12 cellular contexts compared by ENCODE assay signal in the genomic region with DNA sequence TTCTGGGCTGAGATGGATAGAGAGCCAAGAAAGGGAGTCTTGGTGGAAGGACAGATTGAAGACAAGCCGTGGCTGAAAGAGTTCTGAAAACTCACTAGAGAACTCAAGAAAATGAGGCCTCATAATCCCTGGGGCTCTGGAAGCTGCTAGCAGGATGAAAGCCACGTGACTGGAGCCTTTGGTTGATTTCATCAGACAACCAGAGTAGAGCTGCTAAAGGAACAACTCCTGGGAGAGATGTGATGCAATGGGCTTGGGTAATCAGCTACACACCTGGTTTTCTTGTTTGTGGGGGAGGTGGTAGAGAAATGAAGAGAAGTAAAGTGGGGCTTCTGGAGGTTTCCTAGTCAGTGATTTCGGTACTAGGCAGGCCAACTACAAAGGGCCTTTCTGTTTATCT. TPM values are rescaled to one million over a fixed set of nuclear protein-coding genes. Genes with fewer than 3 reads are reported as not detected.
A peak's percentile ranks its signal among the peaks of the same experiment; 100 is the strongest.
DNase-seq lines count a peak whose midpoint lies in the region; ATAC-seq and TF ChIP-seq lines count a peak whose summit lies in the region.
"Had no signal": no experiment of that assay in that cellular context is flagged by ENCODE, and none has a peak within 500 bp of the region (broad histone marks: within the 10 kb centered on the region; RNA-seq: fewer than 3 reads in every experiment).

No MANE protein-coding gene starts in this region.

- no peaks in the 10 kb centered on the region for H3K27me3 Mint-ChIP-seq in CD4-positive, CD25-positive, alpha-beta regulatory T cell
- H3K27me3 Mint-ChIP-seq in activated T-helper 1 cell treated with anti-CD3 and anti-CD28 coated beads, Interleukin-12 subunit alpha, Interleukin-12 subunit beta, Interleukin-2, Interleukin-4 antibody, amounts not matched to agents 30 ng/mL and 10 ng/mL and 1 ng/mL, durations not matched to agents 14 hours and 24 hours and 36 hours (ENCODE audit: insufficient read depth) = no peaks in the 10 kb centered on the region

- H4K5ac ChIP-seq in IMR-90 (ENCODE audit: low read depth, low read length) = no peak overlapping the region

- BruUV-seq in IMR-90 (replicated peaks; lab: Mats Ljungman, UMichigan) = no TSS peak

- H3K4ac ChIP-seq in IMR-90 (ENCODE audit: low read depth, low read length) = no peak overlapping the region

- WGBS in IMR-90 (ENCODE audit: extremely low coverage in 2 of 2, insufficient read length in 1 of 2), 2 experiments = 100% methylated on average over 1 of the region's 3 CpGs; no CpG with 5 or more reads in 1 of the 2 experiments
- WGBS in right lobe of liver (ENCODE audit: insufficient coverage, low coverage, low lambda C conversion rate, missing lambda C conversion rate) = 51% methylated on average over 3 of the region's 3 CpGs

- no peaks in the 10 kb centered on the region for H3K9me3 Mint-ChIP-seq in CD4-positive, CD25-positive, alpha-beta regulatory T cell
- no peaks in the 10 kb centered on the region for H3K9me3 Mint-ChIP-seq in activated T-helper 1 cell treated with anti-CD3 and anti-CD28 coated beads, Interleukin-12 subunit alpha, Interleukin-12 subunit beta, Interleukin-2, Interleukin-4 antibody, amounts not matched to agents 30 ng/mL and 10 ng/mL and 1 ng/mL, durations not matched to agents 14 hours and 24 hours and 36 hours

- no peak overlapping the region for H3K9ac ChIP-seq in IMR-90 (ENCODE audit: low read depth, low read length)
- H3K9ac ChIP-seq: parathyroid adenoma had no signal

- H3K56ac ChIP-seq in IMR-90 (ENCODE audit: extremely low read depth, insufficient read depth, low read length) = no peak overlapping the region

- H2AK5ac ChIP-seq in IMR-90 (ENCODE audit: low read depth, low read length) = no peak overlapping the region

- peaks cover 9% of the 10 kb centered on the region; the same call in 1 of the 2 replicates for H3K9me1 ChIP-seq in IMR-90 (ENCODE audit: insufficient read depth, low read length)

- ATAC-seq in CD4-positive, CD25-positive, alpha-beta regulatory T cell (ENCODE audit: low read depth in 2 of 2) = no peak
- no peak for ATAC-seq in IMR-90 (ENCODE audit: low read depth)
- ATAC-seq in right lobe of liver = peak; percentile 86 to 97 (median 90)
- no peak for ATAC-seq in GM21529 (IDR thresholded peaks at IDR 0.05; ENCODE audit: unreplicated experiment)
- no peak for ATAC-seq in HG02852 (IDR thresholded peaks at IDR 0.05; ENCODE audit: unreplicated experiment)

- peaks cover 13% of the 10 kb centered on the region; the same call in 1 of the 2 replicates for H4K20me1 ChIP-seq in IMR-90 (ENCODE audit: insufficient read depth, low read length)

- no peak overlapping the region for H2AK9ac ChIP-seq in IMR-90 (replicated peaks; ENCODE audit: low read depth, low read length, poor library complexity)

- POLR2A ChIA-PET in IMR-90 (lab: Charles Lee; ENCODE audit: unreplicated experiment) = no interaction called here

- no peaks in the 10 kb centered on the region for H3K4me1 ChIP-seq in CD4-positive, CD25-positive, alpha-beta regulatory T cell (ENCODE audit: control insufficient read depth, insufficient read depth, low read length, poor library complexity, severe bottlenecking)
- peaks cover 5% of the 10 kb centered on the region; the same call in 1 of the 2 replicates for H3K4me1 ChIP-seq in IMR-90 (ENCODE audit: control insufficient read depth, insufficient read depth, low read length)
- peaks cover 0 to 11% (median 2%) of the 10 kb centered on the region in 4 donors for H3K4me1 ChIP-seq in right lobe of liver
- H3K4me1 ChIP-seq: parathyroid adenoma had no signal

- H3K4me2 ChIP-seq in IMR-90 (ENCODE audit: low read depth, low read length) = no peak overlapping the region

- H3K79me1 ChIP-seq in IMR-90 (ENCODE audit: low read depth in 1 of 2, low read length in 2 of 2) = peaks cover 6 to 44% of the 10 kb centered on the region in 2 experiments; a peak in 2 of 4 replicates

- no peak overlapping the region for H2BK20ac ChIP-seq in IMR-90 (ENCODE audit: low read depth, low read length)

- H3K23ac ChIP-seq in IMR-90 (ENCODE audit: low read depth, low read length) = no peak overlapping the region

- no peak overlapping the region for H2BK15ac ChIP-seq in IMR-90 (ENCODE audit: low read depth, low read length)

- CTCF ChIA-PET in IMR-90 (lab: Yijun Ruan, JAX) = no interaction called here

- peak overlapping the region in 2 of 3 donors; percentile 22 to 69 for H3K27ac Mint-ChIP-seq in CD4-positive, CD25-positive, alpha-beta regulatory T cell
- no peak overlapping the region for H3K27ac Mint-ChIP-seq in activated T-helper 1 cell treated with anti-CD3 and anti-CD28 coated beads, Interleukin-12 subunit alpha, Interleukin-12 subunit beta, Interleukin-2, Interleukin-4 antibody, amounts not matched to agents 30 ng/mL and 10 ng/mL and 1 ng/mL, durations not matched to agents 14 hours and 24 hours and 36 hours

- no peaks in the 10 kb centered on the region for H3K27me3 ChIP-seq in CD4-positive, CD25-positive, alpha-beta regulatory T cell (ENCODE audit: control insufficient read depth, insufficient read depth, low read length)
- H3K27me3 ChIP-seq in IMR-90 (ENCODE audit: control insufficient read depth, insufficient read depth, low read length) (no peaks in the 10 kb centered on the region), right lobe of liver (no peaks in the 10 kb centered on the region)
- H3K27me3 ChIP-seq: tibial nerve had no signal

- H3K4me3 Mint-ChIP-seq in CD4-positive, CD25-positive, alpha-beta regulatory T cell = no peak overlapping the region
- no peak overlapping the region for H3K4me3 Mint-ChIP-seq in activated T-helper 1 cell treated with anti-CD3 and anti-CD28 coated beads, Interleukin-12 subunit alpha, Interleukin-12 subunit beta, Interleukin-2, Interleukin-4 antibody, amounts not matched to agents 30 ng/mL and 10 ng/mL and 1 ng/mL, durations not matched to agents 14 hours and 24 hours and 36 hours

- no peak overlapping the region for H2AFZ ChIP-seq in IMR-90 (replicated peaks; ENCODE audit: low read length, poor library complexity)
- H2AFZ ChIP-seq: parathyroid adenoma had no signal

- peaks cover 56% of the 10 kb centered on the region for H3K36me3 ChIP-seq in CD4-positive, CD25-positive, alpha-beta regulatory T cell (ENCODE audit: control insufficient read depth, insufficient read depth, low read length)
- H3K36me3 ChIP-seq in IMR-90 (ENCODE audit: control insufficient read depth, insufficient read depth, low read length) (peaks cover 55% of the 10 kb centered on the region), right lobe of liver (peaks cover 0 to 55% (median 4%) of the 10 kb centered on the region in 4 donors)

- no peak overlapping the region for H4K8ac ChIP-seq in IMR-90 (ENCODE audit: low read depth in 2 of 2, low read length in 2 of 2)

- no peak for DNase-seq in CD4-positive, CD25-positive, alpha-beta regulatory T cell
- DNase-seq in IMR-90 (peak; percentile 49), amniotic epithelial cell (ENCODE audit: low read depth) (peak; percentile 98), right lobe of liver (peak in 1 of 3 donors; percentile 76)
- no peak for DNase-seq in stimulated activated CD4-positive, alpha-beta T cell treated with anti-CD3 and anti-CD28 coated beads, Interleukin-15, amount 100 ng/mL, for 24 hours
- DNase-seq in activated T-helper 1 cell treated with anti-CD3 and anti-CD28 coated beads, Interleukin-12 subunit alpha, Interleukin-12 subunit beta, Interleukin-2, Interleukin-4 antibody, amounts not matched to agents 30 ng/mL and 10 ng/mL and 1 ng/mL, durations not matched to agents 14 hours and 24 hours and 36 hours (ENCODE audit: low spot score) = no peak
- DNase-seq: Calu3, NCI-H1417 treated with DMSO at 0.1 percent for 48 hours had no signal

- H2BK5ac ChIP-seq in IMR-90 (ENCODE audit: low read depth, low read length, poor library complexity, severe bottlenecking) = peak overlapping the region; percentile 30

- H4K91ac ChIP-seq in IMR-90 (ENCODE audit: insufficient read depth, low read depth, low read length) = no peak overlapping the region

- no peak for TF ChIP-seq RAD21 in IMR-90 (IDR thresholded peaks at IDR 0.05; ENCODE audit: low read length)

- peaks cover 0 to 4% (median 0%) of the 10 kb centered on the region in 4 donors for H3K4me1 Mint-ChIP-seq in CD4-positive, CD25-positive, alpha-beta regulatory T cell
- no peaks in the 10 kb centered on the region for H3K4me1 Mint-ChIP-seq in activated T-helper 1 cell treated with anti-CD3 and anti-CD28 coated beads, Interleukin-12 subunit alpha, Interleukin-12 subunit beta, Interleukin-2, Interleukin-4 antibody, amounts not matched to agents 30 ng/mL and 10 ng/mL and 1 ng/mL, durations not matched to agents 14 hours and 24 hours and 36 hours (ENCODE audit: low read depth)

- H2BK120ac ChIP-seq in IMR-90 (ENCODE audit: low read depth, low read length) = no peak overlapping the region

- H3K36me3 Mint-ChIP-seq in CD4-positive, CD25-positive, alpha-beta regulatory T cell = peaks cover 27% of the 10 kb centered on the region
- peaks cover 31% of the 10 kb centered on the region for H3K36me3 Mint-ChIP-seq in activated T-helper 1 cell treated with anti-CD3 and anti-CD28 coated beads, Interleukin-12 subunit alpha, Interleukin-12 subunit beta, Interleukin-2, Interleukin-4 antibody, amounts not matched to agents 30 ng/mL and 10 ng/mL and 1 ng/mL, durations not matched to agents 14 hours and 24 hours and 36 hours (ENCODE audit: low read depth)

- no peak overlapping the region for H3K18ac ChIP-seq in IMR-90 (ENCODE audit: low read depth, low read length)

- TF ChIP-seq POLR2A in IMR-90 (IDR thresholded peaks at IDR 0.05; ENCODE audit: low read depth, low read length) = no peak
- TF ChIP-seq POLR2A in right lobe of liver (IDR thresholded peaks at IDR 0.05) = no peak

- no peak overlapping the region for H3K14ac ChIP-seq in IMR-90 (replicated peaks; ENCODE audit: low read depth, low read length)

- dilution Hi-C loops in IMR-90 (cut with HindIII; ENCODE audit: low sequenced_read_pairs, unreplicated experiment) = no loop called here

- no peaks in the 10 kb centered on the region for H3K9me3 ChIP-seq in CD4-positive, CD25-positive, alpha-beta regulatory T cell (ENCODE audit: control insufficient read depth in 2 of 2, low read length in 2 of 2)
- H3K9me3 ChIP-seq in IMR-90 (ENCODE audit: control insufficient read depth, insufficient read depth, low read length) = no peaks in the 10 kb centered on the region
- no peaks in the 10 kb centered on the region for H3K9me3 ChIP-seq in right lobe of liver
- H3K9me3 ChIP-seq: tibial nerve had no signal

- intact Hi-C loops in IMR-90 (cut with micrococcal nuclease) = no loop called here
- intact Hi-C loops in right lobe of liver (cut with DNase I) = no loop called here
- intact Hi-C loops in activated T-helper 1 cell treated with anti-CD3 and anti-CD28 coated beads, Interleukin-12 subunit alpha, Interleukin-12 subunit beta, Interleukin-2, Interleukin-4 antibody, amounts not matched to agents 30 ng/mL and 10 ng/mL and 1 ng/mL, durations not matched to agents 14 hours and 24 hours and 36 hours (cut with micrococcal nuclease) = no loop called here

- no peak overlapping the region for H3K27ac ChIP-seq in CD4-positive, CD25-positive, alpha-beta regulatory T cell (ENCODE audit: insufficient read depth, low read length, poor library complexity, severe bottlenecking)
- peak overlapping the region; percentile 6; the same call in 1 of the 2 replicates for H3K27ac ChIP-seq in IMR-90 (ENCODE audit: insufficient read depth, low read length)
- H3K27ac ChIP-seq in right lobe of liver = peak overlapping the region in 2 of 3 donors; percentile 54 to 74
- H3K27ac ChIP-seq: parathyroid adenoma had no signal

- in situ Hi-C loops in IMR-90 (cut with MboI; ENCODE audit: low sequenced_read_pairs) = no loop called here

- no peak for TF ChIP-seq CTCF in IMR-90 (conservative IDR thresholded peaks at IDR 0.05; ENCODE audit: low read depth, low read length)
- no peak for TF ChIP-seq CTCF in right lobe of liver (IDR thresholded peaks at IDR 0.05)

- H3K4me3 ChIP-seq in CD4-positive, CD25-positive, alpha-beta regulatory T cell (ENCODE audit: low read depth, low read length) = no peak overlapping the region
- H3K4me3 ChIP-seq in IMR-90 (ENCODE audit: insufficient read depth, low read depth, low read length) (no peak overlapping the region), right lobe of liver (no peak overlapping the region)
- H3K4me3 ChIP-seq: tibial nerve had no signal

RNA-seq across cellular contexts. Expression of gene CSRNP2, which starts 13.4 kb away (rescaled TPM):
- total RNA-seq in CD4-positive, CD25-positive, alpha-beta regulatory T cell = 32.8 TPM
- polyA plus RNA-seq in CD4-positive, CD25-positive, alpha-beta regulatory T cell = 1 to 10 TPM; 1.7 to 5.7 (median 4.0) TPM
- total RNA-seq in IMR-90 (2012; rRNA removed) (14.0 and 16.7 TPM in 2 replicates), right lobe of liver (1 to 10 TPM; 5.2 to 9.4 (median 6.7) TPM)
- 21.7 and 22.2 TPM in 2 replicates for polyA plus RNA-seq in IMR-90 (2012; rRNA removed)
- polyA plus RNA-seq in IMR-90 (2012; cell fraction: cytosol; rRNA removed) = 13.7 and 15.6 TPM in 2 replicates
- 26.4 and 49.4 TPM in 2 replicates for polyA plus RNA-seq in IMR-90 (2012; cell fraction: nucleus; rRNA removed; ENCODE audit: low replicate concordance)
- 28.6 and 35.2 TPM in 2 replicates for total RNA-seq in activated T-helper 1 cell treated with anti-CD3 and anti-CD28 coated beads, Interleukin-12 subunit alpha, Interleukin-12 subunit beta, Interleukin-2, Interleukin-4 antibody, amounts not matched to agents 30 ng/mL and 10 ng/mL and 1 ng/mL, durations not matched to agents 14 hours and 24 hours and 36 hours

RNA-seq across cellular contexts. Expression of gene LETMD1, which starts 21.9 kb away (rescaled TPM):
- total RNA-seq in CD4-positive, CD25-positive, alpha-beta regulatory T cell = 55.9 TPM
- 10 to 100 TPM; 25.3 to 42.8 (median 35.9) TPM for polyA plus RNA-seq in CD4-positive, CD25-positive, alpha-beta regulatory T cell
- total RNA-seq in IMR-90 (2012; rRNA removed) (16.7 and 27.6 TPM in 2 replicates), right lobe of liver (10 to 100 TPM; 22.1 to 35.6 (median 30.4) TPM)
- polyA plus RNA-seq in IMR-90 (2012; rRNA removed) = 27.0 and 40.1 TPM in 2 replicates
- polyA plus RNA-seq in IMR-90 (2012; cell fraction: cytosol; rRNA removed) = 19.7 and 28.3 TPM in 2 replicates
- 60.9 and 121 TPM in 2 replicates for polyA plus RNA-seq in IMR-90 (2012; cell fraction: nucleus; rRNA removed; ENCODE audit: low replicate concordance)
- 70.7 and 74.3 TPM in 2 replicates for total RNA-seq in activated T-helper 1 cell treated with anti-CD3 and anti-CD28 coated beads, Interleukin-12 subunit alpha, Interleukin-12 subunit beta, Interleukin-2, Interleukin-4 antibody, amounts not matched to agents 30 ng/mL and 10 ng/mL and 1 ng/mL, durations not matched to agents 14 hours and 24 hours and 36 hours

RNA-seq across cellular contexts. Expression of gene SLC11A2, which starts 43.8 kb away (rescaled TPM):
- total RNA-seq in CD4-positive, CD25-positive, alpha-beta regulatory T cell = 54.3 TPM
- 10 to 100 TPM in 3 of 4 donors, 1 to 10 TPM in 1; 7.2 to 18.0 (median 14.0) TPM for polyA plus RNA-seq in CD4-positive, CD25-positive, alpha-beta regulatory T cell
- total RNA-seq in IMR-90 (2012; rRNA removed) = 45.3 and 48.3 TPM in 2 replicates
- polyA plus RNA-seq in IMR-90 (2012; rRNA removed) = 21.9 and 28.0 TPM in 2 replicates
- polyA plus RNA-seq in IMR-90 (2012; cell fraction: cytosol; rRNA removed) = 11.6 and 19.2 TPM in 2 replicates
- polyA plus RNA-seq in IMR-90 (2012; cell fraction: nucleus; rRNA removed; ENCODE audit: low replicate concordance) = 20.3 and 77.4 TPM in 2 replicates
- 10 to 100 TPM; 27.8 to 51.6 (median 34.2) TPM for total RNA-seq in right lobe of liver
- total RNA-seq in activated T-helper 1 cell treated with anti-CD3 and anti-CD28 coated beads, Interleukin-12 subunit alpha, Interleukin-12 subunit beta, Interleukin-2, Interleukin-4 antibody, amounts not matched to agents 30 ng/mL and 10 ng/mL and 1 ng/mL, durations not matched to agents 14 hours and 24 hours and 36 hours = 56.9 and 63.9 TPM in 2 replicates

Comparison
In these comparisons a context has a peak if more than half of its experiments do, and no peak if none do; other contexts are left out.
1. ATAC-seq: peak in right lobe of liver (4 of 4); none in CD4-positive, CD25-positive, alpha-beta regulatory T cell (0 of 2), IMR-90 (single experiment), GM21529 (single experiment) and HG02852 (single experiment).
2. DNase-seq: peak in IMR-90 (single experiment) and amniotic epithelial cell (single experiment); none in CD4-positive, CD25-positive, alpha-beta regulatory T cell (0 of 3), stimulated activated CD4-positive, alpha-beta T cell treated with anti-CD3 and anti-CD28 coated beads, Interleukin-15, amount 100 ng/mL, for 24 hours (single experiment) and activated T-helper 1 cell treated with anti-CD3 and anti-CD28 coated beads, Interleukin-12 subunit alpha, Interleukin-12 subunit beta, Interleukin-2, Interleukin-4 antibody, amounts not matched to agents 30 ng/mL and 10 ng/mL and 1 ng/mL, durations not matched to agents 14 hours and 24 hours and 36 hours (single experiment).